ENCODE assay signal across 18 cellular contexts in genomic region chr2:239826376-239826775, GRCh38.
A peak's percentile ranks its signal among the peaks of the same experiment; 100 is the strongest.
DNase-seq lines count a peak whose midpoint lies in the region; ATAC-seq, FAIRE-seq and TF ChIP-seq lines count a peak whose summit lies in the region.
"Had no signal": no experiment of that assay in that cellular context is flagged by ENCODE, and none has a peak within 500 bp of the region (broad histone marks: within the 10 kb centered on the region; RNA-seq: fewer than 3 reads in every experiment).

No MANE protein-coding gene starts in this region.

- CTCF ChIA-PET in activated CD8-positive, alpha-beta T cell treated with anti-CD3 and anti-CD28 coated beads, Interleukin-2, amount 10 ng/mL, durations not matched to agents 7 days and 5 days (lab: Charles Lee), result no interaction called here
- CTCF ChIA-PET in activated CD8-positive, alpha-beta T cell treated with anti-CD3 and anti-CD28 coated beads for 36 hours (lab: Charles Lee), result no interaction called here

- ATAC-seq in activated CD8-positive, alpha-beta T cell treated with anti-CD3 and anti-CD28 coated beads, Interleukin-2, amount 10 ng/mL, durations not matched to agents 7 days and 5 days, result no peak
- no peak for ATAC-seq in activated CD8-positive, alpha-beta T cell treated with anti-CD3 and anti-CD28 coated beads for 36 hours
- no peak for ATAC-seq in sciatic nerve
- no peak for ATAC-seq in HG02852 (IDR thresholded peaks at IDR 0.05; ENCODE audit: unreplicated experiment)

- H3K9me3 Mint-ChIP-seq in activated CD8-positive, alpha-beta T cell treated with anti-CD3 and anti-CD28 coated beads, Interleukin-2, amount 10 ng/mL, durations not matched to agents 7 days and 5 days (ENCODE audit: insufficient read depth), result no peaks in the 10 kb centered on the region
- no peaks in the 10 kb centered on the region for H3K9me3 Mint-ChIP-seq in activated CD8-positive, alpha-beta T cell treated with anti-CD3 and anti-CD28 coated beads for 36 hours

- POLR2A ChIA-PET in activated CD8-positive, alpha-beta T cell treated with anti-CD3 and anti-CD28 coated beads, Interleukin-2, amount 10 ng/mL, durations not matched to agents 7 days and 5 days (lab: Charles Lee), result no interaction called here
- POLR2A ChIA-PET in activated CD8-positive, alpha-beta T cell treated with anti-CD3 and anti-CD28 coated beads for 36 hours (lab: Charles Lee), result no interaction called here

- FAIRE-seq in kidney (lab: Jason Lieb, UNC), result no peak

- peak; percentile 8 for DNase-seq in activated CD8-positive, alpha-beta T cell treated with anti-CD3 and anti-CD28 coated beads, Interleukin-2, amount 10 ng/mL, durations not matched to agents 7 days and 5 days
- DNase-seq in activated CD8-positive, alpha-beta T cell treated with anti-CD3 and anti-CD28 coated beads for 36 hours, result no peak
- peak in 2 of 3 donors; percentile 3 to 20 for DNase-seq in Peyer's patch
- DNase-seq in kidney, result peak; percentile 22
- DNase-seq in sciatic nerve (ENCODE audit: low spot score), result peak; percentile 9
- no peak for DNase-seq in stimulated activated CD4-positive, alpha-beta T cell treated with anti-CD3 and anti-CD28 coated beads, Interleukin-15, amount 100 ng/mL, for 24 hours
- DNase-seq in globus pallidus (ENCODE audit: low spot score), result no peak
- DNase-seq: 8988T, HFFc6, MV-4-11, NCI-H1694 treated with DMSO at 0.1 percent for 48 hours, NCI-H2227 treated with DMSO at 0.1 percent for 48 hours, NCI-H510A treated with DMSO at 0.1 percent for 48 hours, NCI-H774 had no signal

- H3K27ac ChIP-seq in Peyer's patch (no peak overlapping the region), kidney (ENCODE audit: low read depth in 2 of 2, low read length in 2 of 2) (no peak overlapping the region)
- H3K27ac ChIP-seq: HL-60, KMS-11 had no signal

- H3K4me1 ChIP-seq in Peyer's patch (peaks cover 0 to 6% (median 0%) of the 10 kb centered on the region in 4 donors), kidney (ENCODE audit: control insufficient read depth in 1 of 2, insufficient read depth in 1 of 2, low read depth in 1 of 2, low read length in 2 of 2) (peaks cover 0 to 6% of the 10 kb centered on the region in 2 donors)

- H3K4me3 ChIP-seq in Peyer's patch, result no peak overlapping the region
- no peak overlapping the region for H3K4me3 ChIP-seq in kidney (ENCODE audit: low read length in 2 of 2)

- intact Hi-C loops in activated CD8-positive, alpha-beta T cell treated with anti-CD3 and anti-CD28 coated beads for 36 hours (cut with micrococcal nuclease), result no loop called here
- intact Hi-C loops in kidney (cut with DNase I), result no loop called here
- intact Hi-C loops in sciatic nerve (cut with DNase I), result no loop called here

- no peak overlapping the region for H3K27ac Mint-ChIP-seq in activated CD8-positive, alpha-beta T cell treated with anti-CD3 and anti-CD28 coated beads, Interleukin-2, amount 10 ng/mL, durations not matched to agents 7 days and 5 days
- H3K27ac Mint-ChIP-seq in activated CD8-positive, alpha-beta T cell treated with anti-CD3 and anti-CD28 coated beads for 36 hours, result no peak overlapping the region
- H3K27ac Mint-ChIP-seq: CD14-positive monocyte, HFFc6 had no signal

- H3K36me3 Mint-ChIP-seq in activated CD8-positive, alpha-beta T cell treated with anti-CD3 and anti-CD28 coated beads, Interleukin-2, amount 10 ng/mL, durations not matched to agents 7 days and 5 days (ENCODE audit: low read depth), result no peaks in the 10 kb centered on the region
- no peaks in the 10 kb centered on the region for H3K36me3 Mint-ChIP-seq in activated CD8-positive, alpha-beta T cell treated with anti-CD3 and anti-CD28 coated beads for 36 hours (ENCODE audit: low read depth)
- H3K36me3 Mint-ChIP-seq: CD14-positive monocyte had no signal

- H3K4me3 Mint-ChIP-seq in activated CD8-positive, alpha-beta T cell treated with anti-CD3 and anti-CD28 coated beads, Interleukin-2, amount 10 ng/mL, durations not matched to agents 7 days and 5 days, result no peak overlapping the region
- H3K4me3 Mint-ChIP-seq in activated CD8-positive, alpha-beta T cell treated with anti-CD3 and anti-CD28 coated beads for 36 hours, result no peak overlapping the region
- H3K4me3 Mint-ChIP-seq: CD14-positive monocyte, HFFc6 had no signal

- no peaks in the 10 kb centered on the region for H3K4me1 Mint-ChIP-seq in activated CD8-positive, alpha-beta T cell treated with anti-CD3 and anti-CD28 coated beads, Interleukin-2, amount 10 ng/mL, durations not matched to agents 7 days and 5 days (ENCODE audit: low read depth)
- no peaks in the 10 kb centered on the region for H3K4me1 Mint-ChIP-seq in activated CD8-positive, alpha-beta T cell treated with anti-CD3 and anti-CD28 coated beads for 36 hours (ENCODE audit: low read depth)

- no peak overlapping the region for H3K9ac ChIP-seq in kidney (ENCODE audit: low read length in 2 of 2)
- H3K9ac ChIP-seq: KMS-11 had no signal

- no peak for TF ChIP-seq CTCF in activated CD8-positive, alpha-beta T cell treated with anti-CD3 and anti-CD28 coated beads for 36 hours (IDR thresholded peaks at IDR 0.05)
- TF ChIP-seq CTCF in Peyer's patch (IDR thresholded peaks at IDR 0.05) (no peak), kidney (IDR thresholded peaks at IDR 0.05; ENCODE audit: borderline replicate concordance, extremely low read depth, insufficient read depth) (no peak)

- H3K36me3 ChIP-seq in Peyer's patch (no peaks in the 10 kb centered on the region), kidney (ENCODE audit: control insufficient read depth in 1 of 2, insufficient read depth in 2 of 2, low read length in 2 of 2) (no peaks in the 10 kb centered on the region)

- TF ChIP-seq POLR2A in Peyer's patch (IDR thresholded peaks at IDR 0.05), result no peak

- no peaks in the 10 kb centered on the region for H3K9me3 ChIP-seq in Peyer's patch
- H3K9me3 ChIP-seq in kidney (ENCODE audit: control insufficient read depth in 1 of 2, low read length in 2 of 2), result no peaks in the 10 kb centered on the region

- no peaks in the 10 kb centered on the region for H3K27me3 ChIP-seq in Peyer's patch

- H3K27me3 Mint-ChIP-seq in activated CD8-positive, alpha-beta T cell treated with anti-CD3 and anti-CD28 coated beads, Interleukin-2, amount 10 ng/mL, durations not matched to agents 7 days and 5 days (ENCODE audit: low read depth), result peaks cover 2% of the 10 kb centered on the region
- H3K27me3 Mint-ChIP-seq in activated CD8-positive, alpha-beta T cell treated with anti-CD3 and anti-CD28 coated beads for 36 hours, result peaks cover 3% of the 10 kb centered on the region

Comparison
In these comparisons a context has a peak if more than half of its experiments do, and no peak if none do; other contexts are left out.
1. DNase-seq: peak in activated CD8-positive, alpha-beta T cell treated with anti-CD3 and anti-CD28 coated beads, Interleukin-2, amount 10 ng/mL, durations not matched to agents 7 days and 5 days (single experiment), Peyer's patch (2 of 3), kidney (single experiment) and sciatic nerve (single experiment); none in activated CD8-positive, alpha-beta T cell treated with anti-CD3 and anti-CD28 coated beads for 36 hours (single experiment), stimulated activated CD4-positive, alpha-beta T cell treated with anti-CD3 and anti-CD28 coated beads, Interleukin-15, amount 100 ng/mL, for 24 hours (single experiment) and globus pallidus (single experiment).